Comparison of ENCODE assay signal across 8 cellular contexts in the genomic region with DNA sequence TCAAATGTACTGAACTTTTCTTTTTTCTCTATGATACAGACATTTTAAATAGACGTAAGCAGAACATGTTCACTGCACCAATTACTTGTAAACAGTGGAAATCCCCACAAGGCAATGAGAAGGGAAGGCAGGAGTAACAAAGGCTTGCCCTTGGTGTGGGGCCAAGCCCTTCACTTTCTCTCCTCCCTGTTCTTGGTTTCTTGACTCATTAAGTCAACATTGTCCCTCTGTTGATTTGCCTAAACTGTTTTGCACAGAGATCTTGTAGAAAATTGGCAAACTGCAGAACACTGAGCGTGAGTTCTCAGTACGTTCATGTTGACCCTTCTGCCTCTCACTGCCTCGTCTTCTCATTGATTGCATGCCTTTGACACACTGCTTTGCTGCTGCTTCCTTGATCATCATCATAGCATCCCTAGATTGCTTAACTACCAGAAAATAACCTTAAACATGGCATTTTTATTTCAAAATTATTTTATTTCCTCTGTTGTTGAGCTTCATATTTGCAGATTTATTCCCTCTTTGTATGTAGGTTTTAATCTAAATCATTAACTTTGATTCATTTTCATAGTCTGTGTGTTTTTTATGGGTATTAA.
DNase-seq lines count a peak whose midpoint lies in the region; ATAC-seq and TF ChIP-seq lines count a peak whose summit lies in the region.

No MANE protein-coding gene starts in this region.

- no peak overlapping the region for H3K23ac ChIP-seq in trophoblast cell (ENCODE audit: low read length)

- TF ChIP-seq CTCF in Panc1 (IDR thresholded peaks at IDR 0.05) (no peak), foreskin keratinocyte (conservative IDR thresholded peaks at IDR 0.05) (no peak), tibial artery (IDR thresholded peaks at IDR 0.05) (no peak)

- no peaks in the 10 kb centered on the region for H3K79me2 ChIP-seq in trophoblast cell (ENCODE audit: control insufficient read depth, insufficient read depth, low read length, poor library complexity)

- BruUV-seq in Panc1 (replicated peaks; lab: Mats Ljungman, UMichigan): no TSS peak

- no peaks in the 10 kb centered on the region for H3K9me3 ChIP-seq in Panc1 (ENCODE audit: control insufficient read depth, insufficient read depth, low read depth, low read length)
- no peaks in the 10 kb centered on the region for H3K9me3 ChIP-seq in tibial artery
- H3K9me3 ChIP-seq in trophoblast cell (ENCODE audit: insufficient read depth, low read depth, low read length): peaks cover 2% of the 10 kb centered on the region

- H4K91ac ChIP-seq in trophoblast cell (ENCODE audit: low read depth, low read length): no peak overlapping the region

- no peak overlapping the region for H4K8ac ChIP-seq in trophoblast cell (ENCODE audit: low read depth, low read length)

- no peak overlapping the region for H3K14ac ChIP-seq in trophoblast cell (ENCODE audit: low read length)

- H3K79me1 ChIP-seq in trophoblast cell (ENCODE audit: low read length): no peaks in the 10 kb centered on the region

- H3K4me3 ChIP-seq in Panc1 (ENCODE audit: low read depth in 2 of 2, low read length in 2 of 2): peak overlapping the region in 1 of 2 experiments; percentile 4; a peak in 2 of 4 replicates
- H3K4me3 ChIP-seq in tibial artery: peak overlapping the region in 1 of 2 donors; percentile 5
- no peak overlapping the region for H3K4me3 ChIP-seq in trophoblast cell (ENCODE audit: low read depth, low read length)
- no peak overlapping the region for H3K4me3 ChIP-seq in H7 (ENCODE audit: insufficient read depth, low read depth, low read length)

- in situ Hi-C loops in Panc1 (cut with HindIII; ENCODE audit: low pct_unique_long_range_greater_than_20kb, low sequenced_read_pairs): no loop called here

- H4K12ac ChIP-seq in trophoblast cell (ENCODE audit: low read depth, low read length): no peak overlapping the region

- WGBS in trophoblast cell (ENCODE audit: extremely low coverage, insufficient coverage, insufficient read length): no CpG with 5 or more reads among the region's 4 CpGs

- no peaks in the 10 kb centered on the region for H3K36me3 ChIP-seq in Panc1 (ENCODE audit: control insufficient read depth, insufficient read depth, low read length)
- H3K36me3 ChIP-seq in tibial artery: no peaks in the 10 kb centered on the region
- H3K36me3 ChIP-seq in trophoblast cell (ENCODE audit: control insufficient read depth in 1 of 2, insufficient read depth in 2 of 2, low read length in 2 of 2): no peaks in the 10 kb centered on the region
- H3K36me3 ChIP-seq in H7 (replicated peaks; ENCODE audit: control insufficient read depth, insufficient read depth, low read length): no peaks in the 10 kb centered on the region

- no peak overlapping the region for H2BK12ac ChIP-seq in trophoblast cell (ENCODE audit: low read length)

- no peak overlapping the region for H2BK5ac ChIP-seq in trophoblast cell (ENCODE audit: low read depth, low read length, poor library complexity)

- DNase-seq in Daoy (ENCODE audit: low read depth) (peak; percentile 85), Panc1 (ENCODE audit: low read depth, low spot score) (peak; percentile 91), foreskin keratinocyte (peak; percentile 36 to 46), tibial artery (peak; percentile 55 to 83), trophoblast cell (no peak), H7 (no peak)
- no peak for DNase-seq in activated naive CD4-positive, alpha-beta T cell (lab: John Stamatoyannopoulos, UW)

- H3K18ac ChIP-seq in trophoblast cell (ENCODE audit: low read length): no peak overlapping the region

- H3K27ac ChIP-seq in Panc1 (ENCODE audit: low read length): peak overlapping the region; percentile 34
- H3K27ac ChIP-seq in foreskin keratinocyte: no peak overlapping the region
- peak overlapping the region; percentile 25 to 34 for H3K27ac ChIP-seq in tibial artery
- H3K27ac ChIP-seq in trophoblast cell (ENCODE audit: low read depth, low read length): no peak overlapping the region

- no peak overlapping the region for H3K4me2 ChIP-seq in trophoblast cell (ENCODE audit: low read length)

- H2AK5ac ChIP-seq in trophoblast cell (ENCODE audit: low read length): no peak overlapping the region

- no peak overlapping the region for H3K9ac ChIP-seq in trophoblast cell (ENCODE audit: low read length)

- no peak overlapping the region for H2BK120ac ChIP-seq in trophoblast cell (ENCODE audit: insufficient read depth, low read length, poor library complexity)

- POLR2A ChIA-PET in Panc1 (lab: Charles Lee): no interaction called here

- CTCF ChIA-PET in Panc1 (lab: Charles Lee): no interaction called here

- H3K27me3 ChIP-seq in Panc1 (ENCODE audit: control insufficient read depth, insufficient read depth, low read length) (no peaks in the 10 kb centered on the region), foreskin keratinocyte (no peaks in the 10 kb centered on the region), tibial artery (no peaks in the 10 kb centered on the region), trophoblast cell (ENCODE audit: insufficient read depth, low read length) (no peaks in the 10 kb centered on the region), H7 (ENCODE audit: control insufficient read depth, insufficient read depth, low read length) (no peaks in the 10 kb centered on the region)

- H3K4ac ChIP-seq in trophoblast cell (ENCODE audit: low read depth, low read length): no peak overlapping the region

- H3K4me1 ChIP-seq in Panc1 (ENCODE audit: control insufficient read depth, insufficient read depth, low read length) (peaks cover 38% of the 10 kb centered on the region), foreskin keratinocyte (no peaks in the 10 kb centered on the region), tibial artery (peaks cover 0 to 20% (median 6%) of the 10 kb centered on the region in 4 donors), trophoblast cell (ENCODE audit: control insufficient read depth in 1 of 2, insufficient read depth in 2 of 2, low read length in 2 of 2) (no peaks in the 10 kb centered on the region)

- intact Hi-C loops in Panc1 (cut with micrococcal nuclease; ENCODE audit: unreplicated experiment): no loop called here
- intact Hi-C loops in tibial artery (cut with DNase I; ENCODE audit: low total_unique reads): no loop called here

- H2AFZ ChIP-seq in trophoblast cell (ENCODE audit: insufficient read depth, low read length, poor library complexity): no peak overlapping the region

- ATAC-seq in GM21825 (IDR thresholded peaks at IDR 0.05; ENCODE audit: unreplicated experiment) (peak; percentile 75), Panc1 (peak; percentile 98), foreskin keratinocyte (peak; percentile 61)

Comparison
In these comparisons a context has a peak if more than half of its experiments do, and no peak if none do; other contexts are left out.
1. DNase-seq: peak in Daoy (single experiment), Panc1 (single experiment), foreskin keratinocyte (2 of 2) and tibial artery (2 of 2); none in trophoblast cell (0 of 2), H7 (single experiment) and activated naive CD4-positive, alpha-beta T cell (0 of 4).
2. H3K27ac ChIP-seq: peak in Panc1 (single experiment) and tibial artery (2 of 2); none in foreskin keratinocyte (single experiment) and trophoblast cell (single experiment).
3. Peak in every context shown above with its lines, with median percentiles within 50 percentile points of each other: ATAC-seq.